8 cellular contexts compared by ENCODE assay signal in the genomic region with DNA sequence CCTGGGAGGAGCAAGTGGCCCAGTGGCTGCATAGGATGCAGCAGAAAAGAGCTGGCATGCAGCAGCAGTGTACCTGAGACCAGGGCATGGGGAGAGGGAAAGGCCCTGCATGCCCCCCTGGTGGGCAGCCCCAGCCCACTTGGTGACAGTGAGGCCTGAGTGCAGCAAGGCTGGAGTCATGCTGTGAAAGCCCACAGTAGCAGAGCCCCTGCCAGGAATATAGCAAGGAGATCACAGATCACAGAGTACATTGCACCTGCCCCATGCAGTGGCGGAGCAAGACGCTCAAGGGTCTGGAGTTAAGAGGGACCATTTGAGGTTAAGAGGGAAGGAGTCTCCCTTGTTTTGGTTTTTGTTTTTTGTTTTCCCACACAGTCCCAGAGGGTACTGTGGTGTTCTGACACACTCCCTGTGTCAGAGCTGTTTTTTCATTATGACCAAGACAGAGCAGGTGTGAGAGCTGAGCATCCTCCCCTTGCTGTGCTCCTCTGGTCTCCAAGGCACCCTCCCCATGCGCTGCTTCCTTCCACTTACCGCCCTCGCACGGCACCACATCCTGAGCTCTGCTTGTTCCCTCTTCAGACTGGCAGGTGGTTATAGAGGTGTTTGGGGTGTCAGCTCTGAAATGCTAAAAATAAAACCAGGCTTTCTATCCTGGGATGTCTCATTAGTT.
DNase-seq lines count a peak whose midpoint lies in the region; ATAC-seq and TF ChIP-seq lines count a peak whose summit lies in the region.

No MANE protein-coding gene starts in this region.

- peaks cover 35% of the 10 kb centered on the region for H3K4me1 Mint-ChIP-seq in GM23338

- no peaks in the 10 kb centered on the region for H3K9me3 ChIP-seq in A673 (ENCODE audit: low read depth, low read length, poor library complexity, severe bottlenecking)

- in situ Hi-C loops in GM13977 (cut with MboI; ENCODE audit: low pct_unique_long_range_greater_than_20kb, low sequenced_read_pairs, unreplicated experiment) = no loop called here

- no peaks in the 10 kb centered on the region for H4K20me1 ChIP-seq in GM23338 (replicated peaks; ENCODE audit: insufficient read depth)

- peak overlapping the region; percentile 95 for H2AFZ ChIP-seq in GM23338

- peak; percentile 73 for DNase-seq in GM13977 (ENCODE audit: low spot score)
- no peak for DNase-seq in GM23338 (ENCODE audit: low spot score)
- DNase-seq in NCI-H2107 (lab: John Stamatoyannopoulos, UW) = peak; percentile 78
- DNase-seq in activated T-helper 1 cell treated with Interleukin-2 at 50 U/mL for 16 hours (ENCODE audit: low read depth) = peak; percentile 66
- DNase-seq in occipital lobe (lab: John Stamatoyannopoulos, UW) = peak; percentile 28
- DNase-seq in NCI-H2196 treated with DMSO at 0.1 percent for 48 hours (lab: John Stamatoyannopoulos, UW; ENCODE audit: unreplicated experiment) = no peak
- no peak for DNase-seq in A673 (ENCODE audit: low spot score)
- no peak for DNase-seq in NCI-H524 (lab: John Stamatoyannopoulos, UW)

- TF ChIP-seq CTCF in GM13977 (IDR thresholded peaks at IDR 0.05; ENCODE audit: extremely low read depth, insufficient read depth, missing control alignments) (no peak), GM23338 (conservative IDR thresholded peaks at IDR 0.05; ENCODE audit: low read depth in 2 of 2) (no peak), A673 (conservative IDR thresholded peaks at IDR 0.05; ENCODE audit: low read depth, low read length) (no peak)

- no TSS peak for BruUV-seq in A673 (replicated peaks; lab: Mats Ljungman, UMichigan)

- POLR2A ChIA-PET in A673 (lab: Charles Lee; ENCODE audit: low non-redundant PET) = interaction anchor here (0.6 kb wide), 2 partner anchors 55 to 479 kb away, joined by 3 to 8 read pairs; no protein-coding TSS in a partner anchor

- peak; percentile 64 for ATAC-seq in GM23338

- H3K4me2 ChIP-seq in GM23338 = peak overlapping the region; percentile 36; the same call in 1 of the 2 replicates

- H3K36me3 Mint-ChIP-seq in GM23338 (ENCODE audit: low read depth) = no peaks in the 10 kb centered on the region

- H3F3A ChIP-seq in GM23338 (replicated peaks; ENCODE audit: low read depth) = no peaks in the 10 kb centered on the region

- H3K79me2 ChIP-seq in GM23338 (replicated peaks; ENCODE audit: insufficient read depth) = no peaks in the 10 kb centered on the region

- H3K27ac Mint-ChIP-seq in GM23338 = no peak overlapping the region

- CTCF ChIA-PET in A673 (lab: Charles Lee) = no interaction called here

- H3K27ac ChIP-seq in GM23338 (ENCODE audit: low read depth) (no peak overlapping the region), A673 (ENCODE audit: low read depth, low read length, poor library complexity, severe bottlenecking) (no peak overlapping the region)

- peaks cover 6% of the 10 kb centered on the region; the same call in 1 of the 2 replicates for H3K9me2 ChIP-seq in GM23338 (ENCODE audit: insufficient read depth)

- no peak overlapping the region for H3K4me3 Mint-ChIP-seq in GM23338

- H3K4me1 ChIP-seq in GM23338 (ENCODE audit: insufficient read depth) (peaks cover 20% of the 10 kb centered on the region; the same call in 1 of the 2 replicates), A673 (ENCODE audit: insufficient read depth, low read length, poor library complexity, severe bottlenecking) (no peaks in the 10 kb centered on the region)

- H3K27me3 ChIP-seq in GM23338 (ENCODE audit: insufficient read depth) (no peaks in the 10 kb centered on the region), A673 (replicated peaks; ENCODE audit: insufficient read depth, low read depth, low read length, poor library complexity) (no peaks in the 10 kb centered on the region)

- H3K36me3 ChIP-seq in GM23338 (ENCODE audit: insufficient read depth) = no peaks in the 10 kb centered on the region; the same call in 1 of the 2 replicates
- H3K36me3 ChIP-seq in A673 (ENCODE audit: insufficient read depth, low read length, poor library complexity, severe bottlenecking) = no peaks in the 10 kb centered on the region

- H3K4me3 ChIP-seq in GM23338 (no peak overlapping the region), A673 (ENCODE audit: low read depth, low read length, poor library complexity, severe bottlenecking) (no peak overlapping the region)

- peaks cover 1% of the 10 kb centered on the region; the same call in 2 of the 3 replicates for H3K9me3 Mint-ChIP-seq in GM23338

- H3K27me3 Mint-ChIP-seq in GM23338 (ENCODE audit: insufficient read depth, low read depth, poor library complexity) = peaks cover 11% of the 10 kb centered on the region

- intact Hi-C loops in A673 (cut with micrococcal nuclease; ENCODE audit: unreplicated experiment) = no loop called here

TF ChIP-seq in GM23338, 12 proteins besides CTCF, POLR2A, EP300 and RAD21 (continues in another document):
- TF ChIP-seq CREB1 (CRISPR knock-in tag; IDR thresholded peaks at IDR 0.05; ENCODE audit: low read depth) = no peak
- TF ChIP-seq ZNF331 (CRISPR knock-in tag; IDR thresholded peaks at IDR 0.05; ENCODE audit: low read depth) = no peak
- TF ChIP-seq STAT1 (IDR thresholded peaks at IDR 0.05; ENCODE audit: unreplicated experiment) = no peak
- TF ChIP-seq ZNF462 (CRISPR knock-in tag; IDR thresholded peaks at IDR 0.05) = no peak
- no peak for TF ChIP-seq JUNB (IDR thresholded peaks at IDR 0.05; ENCODE audit: unreplicated experiment)
- no peak for TF ChIP-seq EZH2 (IDR thresholded peaks at IDR 0.05; ENCODE audit: low read depth, unreplicated experiment)
- TF ChIP-seq ZNF114 (CRISPR knock-in tag; IDR thresholded peaks at IDR 0.05) = no peak

Comparison
In these comparisons a context has a peak if more than half of its experiments do, and no peak if none do; other contexts are left out.
1. DNase-seq: peak in GM13977 (single experiment), NCI-H2107 (single experiment), activated T-helper 1 cell treated with Interleukin-2 at 50 U/mL for 16 hours (single experiment) and occipital lobe (single experiment); none in GM23338 (single experiment), NCI-H2196 treated with DMSO at 0.1 percent for 48 hours (single experiment), A673 (single experiment) and NCI-H524 (0 of 2).